Comparison of ENCODE assay signal across 10 cellular contexts in the genomic region with DNA sequence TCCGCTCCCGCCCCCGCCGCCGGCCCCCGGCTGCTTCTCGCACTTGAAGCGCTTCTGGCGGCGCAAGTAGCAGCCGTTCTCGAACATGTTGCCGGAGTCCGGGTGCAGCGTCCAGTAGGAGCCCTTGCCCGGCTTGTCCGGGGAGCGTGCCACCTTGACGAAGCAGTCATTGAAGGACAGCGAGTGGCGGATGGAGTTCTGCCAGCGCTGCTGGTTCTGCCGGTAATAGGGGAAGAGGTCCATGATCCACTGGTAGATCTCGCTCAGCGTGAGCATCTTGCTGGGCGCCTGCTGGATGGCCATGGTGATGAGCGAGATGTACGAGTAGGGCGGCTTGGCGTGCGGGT. TPM values are rescaled to one million over a fixed set of nuclear protein-coding genes. Genes with fewer than 3 reads are reported as not detected.
A peak's percentile ranks its signal among the peaks of the same experiment; 100 is the strongest.
DNase-seq lines count a peak whose midpoint lies in the region; TF ChIP-seq lines count a peak whose summit lies in the region.
"Had no signal": no experiment of that assay in that cellular context is flagged by ENCODE, and none has a peak within 500 bp of the region (broad histone marks: within the 10 kb centered on the region; RNA-seq: fewer than 3 reads in every experiment).

No MANE protein-coding gene starts in this region.

- no peak for TF ChIP-seq CTCF in esophagus muscularis mucosa (IDR thresholded peaks at IDR 0.05)

- intact Hi-C loops in esophagus muscularis mucosa (cut with DNase I) = no loop called here

- TF ChIP-seq EP300 in esophagus muscularis mucosa (IDR thresholded peaks at IDR 0.05) = no peak

- no peaks in the 10 kb centered on the region for H3K9me3 ChIP-seq in iPS-15b (ENCODE audit: control insufficient read depth, insufficient read depth, low read length)
- no peaks in the 10 kb centered on the region for H3K9me3 ChIP-seq in esophagus muscularis mucosa

- peak overlapping the region; percentile 4 for H3K4me3 ChIP-seq in H7 (ENCODE audit: insufficient read depth, low read depth, low read length)
- peak overlapping the region; percentile 41 for H3K4me3 ChIP-seq in iPS-15b (ENCODE audit: low read depth, low read length)
- peak overlapping the region in 1 of 4 donors; percentile 20 for H3K4me3 ChIP-seq in esophagus muscularis mucosa

- no peaks in the 10 kb centered on the region for H3K36me3 ChIP-seq in H7 (replicated peaks; ENCODE audit: control insufficient read depth, insufficient read depth, low read length)
- no peaks in the 10 kb centered on the region for H3K36me3 ChIP-seq in iPS-15b (ENCODE audit: control insufficient read depth, insufficient read depth, low read length)
- no peaks in the 10 kb centered on the region for H3K36me3 ChIP-seq in esophagus muscularis mucosa

- DNase-seq in H7 (no peak), NCI-H526 treated with DMSO at 0.1 percent for 48 hours (lab: John Stamatoyannopoulos, UW) (peak; percentile 67), retina (peak; percentile 67), esophagus muscularis mucosa (ENCODE audit: extremely low spot score) (no peak), GM19238 (ENCODE audit: insufficient read length, low spot score) (no peak)
- DNase-seq in stimulated activated CD4-positive, alpha-beta T cell treated with anti-CD3 and anti-CD28 coated beads, Interleukin-4, amount 100 ng/mL, for 1 hour = no peak
- DNase-seq: activated T-cell treated with anti-CD3 and anti-CD28 coated beads, Interleukin-2, amount 50 U/mL, for 1 hour; midbrain had no signal

- TF ChIP-seq POLR2A in esophagus muscularis mucosa (IDR thresholded peaks at IDR 0.05; ENCODE audit: low read depth) = no peak

- H3K27me3 ChIP-seq in H7 (ENCODE audit: control insufficient read depth, insufficient read depth, low read length) = peaks cover 96% of the 10 kb centered on the region
- peaks cover 89% of the 10 kb centered on the region for H3K27me3 ChIP-seq in iPS-15b (ENCODE audit: control insufficient read depth, insufficient read depth, low read length)
- H3K27me3 ChIP-seq in esophagus muscularis mucosa = peaks cover 19 to 99% (median 94%) of the 10 kb centered on the region in 4 donors

- H3K9ac ChIP-seq in iPS-15b (ENCODE audit: low read depth, low read length) = no peak overlapping the region

- WGBS in esophagus muscularis mucosa = 9% methylated on average over 15 of the region's 31 CpGs

- H3K27ac ChIP-seq in esophagus muscularis mucosa (replicated peaks in 1 of 4) = no peak overlapping the region

- H3K4me1 ChIP-seq in iPS-15b (ENCODE audit: control insufficient read depth, insufficient read depth, low read length) (peaks cover 11% of the 10 kb centered on the region), esophagus muscularis mucosa (peaks cover 32 to 54% (median 50%) of the 10 kb centered on the region in 4 donors)

RNA-seq across cellular contexts. Expression of a gene that starts 3.1 kb away (rescaled TPM):
- 3.4 and 3.7 TPM in 2 replicates for total RNA-seq in H7 (2014; rRNA removed; shearing (Covaris generic))
- total RNA-seq in esophagus muscularis mucosa = under 1 TPM in 2 of 4 donors, not detected in 2; 0.17 to 0.97 TPM
- total RNA-seq: fibroblast of villous mesenchyme had no signal

RNA-seq across cellular contexts. Expression of a gene that starts 3.5 kb away (rescaled TPM):
- 0.59 and 0.90 TPM in 2 replicates for total RNA-seq in H7 (2014; rRNA removed; shearing (Covaris generic))
- not detected for total RNA-seq in esophagus muscularis mucosa

Comparison
In these comparisons a context has a peak if more than half of its experiments do, and no peak if none do; other contexts are left out.
1. DNase-seq: peak in NCI-H526 treated with DMSO at 0.1 percent for 48 hours (single experiment) and retina (single experiment); none in H7 (single experiment), esophagus muscularis mucosa (single experiment), GM19238 (single experiment) and stimulated activated CD4-positive, alpha-beta T cell treated with anti-CD3 and anti-CD28 coated beads, Interleukin-4, amount 100 ng/mL, for 1 hour (single experiment).